Comparison of ENCODE assay signal across 13 cellular contexts in genomic region chr11:110858556-110858921, GRCh38.
DNase-seq lines count a peak whose midpoint lies in the region; ATAC-seq and TF ChIP-seq lines count a peak whose summit lies in the region.
"Had no signal": no experiment of that assay in that cellular context is flagged by ENCODE, and none has a peak within 500 bp of the region (broad histone marks: within the 10 kb centered on the region; RNA-seq: fewer than 3 reads in every experiment).

No MANE protein-coding gene starts in this region.

- ATAC-seq in GM18861 (IDR thresholded peaks at IDR 0.05; ENCODE audit: unreplicated experiment) (peak; percentile 55), HG03097 (IDR thresholded peaks at IDR 0.05; ENCODE audit: low FRiP score, unreplicated experiment) (peak; percentile 68)

- no peak for TF ChIP-seq POLR2A in sigmoid colon (IDR thresholded peaks at IDR 0.05)

- CTCF ChIA-PET in A673 (lab: Charles Lee): no interaction called here

- H3K27ac ChIP-seq in sigmoid colon (peak overlapping the region in 1 of 4 donors; percentile 16), A673 (ENCODE audit: low read depth, low read length, poor library complexity, severe bottlenecking) (no peak overlapping the region)

- TF ChIP-seq CTCF in fibroblast of the aortic adventitia (IDR thresholded peaks at IDR 0.05; ENCODE audit: insufficient read depth, low read length) (no peak), sigmoid colon (IDR thresholded peaks at IDR 0.05) (no peak), A673 (conservative IDR thresholded peaks at IDR 0.05; ENCODE audit: low read depth, low read length) (no peak)

- H3K36me3 ChIP-seq in sigmoid colon (no peaks in the 10 kb centered on the region), A673 (ENCODE audit: insufficient read depth, low read length, poor library complexity, severe bottlenecking) (no peaks in the 10 kb centered on the region)

- POLR2A ChIA-PET in A673 (lab: Charles Lee; ENCODE audit: low non-redundant PET): no interaction called here

- no peak overlapping the region for H3K4me3 ChIP-seq in fibroblast of the aortic adventitia (ENCODE audit: low read depth, low read length)
- H3K4me3 ChIP-seq in sigmoid colon: no peak overlapping the region
- no peak overlapping the region for H3K4me3 ChIP-seq in A673 (ENCODE audit: low read depth, low read length, poor library complexity, severe bottlenecking)
- H3K4me3 ChIP-seq: smooth muscle cell had no signal

- H3K27me3 ChIP-seq in sigmoid colon (no peaks in the 10 kb centered on the region), A673 (replicated peaks; ENCODE audit: insufficient read depth, low read depth, low read length, poor library complexity) (no peaks in the 10 kb centered on the region)

- H3K9me3 ChIP-seq in sigmoid colon (no peaks in the 10 kb centered on the region), A673 (ENCODE audit: low read depth, low read length, poor library complexity, severe bottlenecking) (no peaks in the 10 kb centered on the region)

- TF ChIP-seq EP300 in sigmoid colon (IDR thresholded peaks at IDR 0.05): no peak

- intact Hi-C loops in sigmoid colon (cut with DNase I): no loop called here
- intact Hi-C loops in A673 (cut with micrococcal nuclease; ENCODE audit: unreplicated experiment): no loop called here

- no TSS peak for BruUV-seq in A673 (replicated peaks; lab: Mats Ljungman, UMichigan)

- DNase-seq in fibroblast of the aortic adventitia (ENCODE audit: low read depth): peak; percentile 83
- peak; percentile 77 for DNase-seq in sigmoid colon
- DNase-seq in A673 (ENCODE audit: low spot score): no peak
- no peak for DNase-seq in NCI-H1417 treated with DMSO at 0.1 percent for 48 hours (lab: John Stamatoyannopoulos, UW)
- DNase-seq in AG08395 (ENCODE audit: low spot score): no peak
- no peak for DNase-seq in COLO829 (ENCODE audit: low spot score)
- DNase-seq: DMS153, NCI-H446, substantia nigra, SW 1271 had no signal

- 52 to 64% methylated on average over 4 of the region's 4 CpGs for WGBS in sigmoid colon, 2 donors

- H3K4me1 ChIP-seq in sigmoid colon (peaks cover 0 to 25% (median 0%) of the 10 kb centered on the region in 4 donors), A673 (ENCODE audit: insufficient read depth, low read length, poor library complexity, severe bottlenecking) (peaks cover 25% of the 10 kb centered on the region)

Comparison
In these comparisons a context has a peak if more than half of its experiments do, and no peak if none do; other contexts are left out.
1. DNase-seq: peak in fibroblast of the aortic adventitia (single experiment) and sigmoid colon (single experiment); none in A673 (single experiment), NCI-H1417 treated with DMSO at 0.1 percent for 48 hours (single experiment), AG08395 (single experiment) and COLO829 (single experiment).